In the genomic region with DNA sequence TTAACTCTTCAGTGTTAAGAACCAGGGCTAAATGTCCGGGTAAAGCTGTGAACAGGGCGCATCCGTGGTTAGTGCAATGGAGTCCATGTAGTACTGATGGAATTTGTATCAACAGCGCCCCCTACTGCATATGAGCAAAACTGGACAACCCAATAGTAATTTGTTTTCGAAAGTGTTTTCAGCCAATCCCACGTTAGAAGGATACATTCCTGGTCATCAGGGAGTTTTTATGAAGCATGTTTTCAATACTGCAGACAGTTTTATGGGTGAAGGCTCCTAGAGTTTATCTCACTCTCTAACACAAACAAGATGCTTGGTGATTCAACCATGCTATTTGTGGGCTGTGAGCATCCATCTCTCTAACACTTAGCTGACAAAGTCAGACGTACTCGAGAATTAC, we compare ENCODE assay signal across 8 cellular contexts. TPM values are rescaled to one million over a fixed set of nuclear protein-coding genes. Genes with fewer than 3 reads are reported as not detected.
A peak's percentile ranks its signal among the peaks of the same experiment; 100 is the strongest.
DNase-seq lines count a peak whose midpoint lies in the region; ATAC-seq and TF ChIP-seq lines count a peak whose summit lies in the region.

No MANE protein-coding gene starts in this region.

- no peaks in the 10 kb centered on the region for H3K9me3 ChIP-seq in adrenal gland (replicated peaks in 1 of 3)
- H3K9me3 ChIP-seq in lower lobe of right lung = no peaks in the 10 kb centered on the region
- no peaks in the 10 kb centered on the region for H3K9me3 ChIP-seq in esophagus muscularis mucosa

- H3K4me3 ChIP-seq in GM12864 (ENCODE audit: low read depth, low read length) (no peak overlapping the region), adrenal gland (no peak overlapping the region), lower lobe of right lung (no peak overlapping the region), esophagus muscularis mucosa (no peak overlapping the region)

- TF ChIP-seq POLR2A in adrenal gland (IDR thresholded peaks at IDR 0.05) = no peak
- no peak for TF ChIP-seq POLR2A in esophagus muscularis mucosa (IDR thresholded peaks at IDR 0.05; ENCODE audit: low read depth)

- DNase-seq in A172 (ENCODE audit: low spot score) (peak; percentile 39), GM12864 (ENCODE audit: low read depth) (peak; percentile 57), NCI-H69 (lab: John Stamatoyannopoulos, UW) (peak; percentile 32), adrenal gland (peak in 2 of 7 donors; percentile 35 to 36), lower lobe of right lung (no peak), esophagus muscularis mucosa (ENCODE audit: extremely low spot score) (no peak)

- no peak for TF ChIP-seq EP300 in esophagus muscularis mucosa (IDR thresholded peaks at IDR 0.05)

- peak; percentile 66 to 67 for ATAC-seq in lower lobe of right lung
- ATAC-seq in GM19395 (IDR thresholded peaks at IDR 0.05; ENCODE audit: unreplicated experiment) = no peak
- ATAC-seq in GM18907 (IDR thresholded peaks at IDR 0.05; ENCODE audit: unreplicated experiment) = no peak

- H3K4me1 ChIP-seq in adrenal gland (replicated peaks in 1 of 2) = no peaks in the 10 kb centered on the region
- H3K4me1 ChIP-seq in lower lobe of right lung = no peaks in the 10 kb centered on the region
- H3K4me1 ChIP-seq in esophagus muscularis mucosa = no peaks in the 10 kb centered on the region

- WGBS in adrenal gland, 4 donors = 23 to 39% (median 33%) methylated on average over 8 of the region's 8 CpGs
- WGBS in esophagus muscularis mucosa = 50% methylated on average over 8 of the region's 8 CpGs

- H3K27me3 ChIP-seq in adrenal gland = no peaks in the 10 kb centered on the region
- peaks cover 56% of the 10 kb centered on the region for H3K27me3 ChIP-seq in lower lobe of right lung (ENCODE audit: low read depth)
- peaks cover 0 to 68% (median 5%) of the 10 kb centered on the region in 4 donors for H3K27me3 ChIP-seq in esophagus muscularis mucosa

- TF ChIP-seq CTCF in GM12864 (IDR thresholded peaks at IDR 0.05; ENCODE audit: low read depth, low read length, missing control alignments) (peak; percentile 71), adrenal gland (IDR thresholded peaks at IDR 0.05) (peak; percentile 12 to 51 (median 36)), lower lobe of right lung (IDR thresholded peaks at IDR 0.05) (peak; percentile 44), esophagus muscularis mucosa (IDR thresholded peaks at IDR 0.05) (peak in 1 of 3 experiments; percentile 25)

- no peaks in the 10 kb centered on the region for H3K36me3 ChIP-seq in adrenal gland (replicated peaks in 1 of 2)
- H3K36me3 ChIP-seq in lower lobe of right lung = no peaks in the 10 kb centered on the region
- no peaks in the 10 kb centered on the region for H3K36me3 ChIP-seq in esophagus muscularis mucosa

- intact Hi-C loops in adrenal gland (cut with DNase I) = no loop called here
- intact Hi-C loops in lower lobe of right lung (cut with DNase I) = no loop called here
- intact Hi-C loops in esophagus muscularis mucosa (cut with DNase I) = no loop called here

- H3K27ac ChIP-seq in adrenal gland = no peak overlapping the region
- H3K27ac ChIP-seq in lower lobe of right lung = no peak overlapping the region
- H3K27ac ChIP-seq in esophagus muscularis mucosa (replicated peaks in 1 of 4) = no peak overlapping the region

RNA-seq across cellular contexts. Expression of a gene that starts 46.6 kb away (rescaled TPM):
- total RNA-seq in A172 (2014; rRNA removed; shearing (Covaris generic)) = not detected in 2 replicates
- under 1 TPM in 2 of 8 donors, not detected in 6; 0.08 to 0.11 TPM for total RNA-seq in adrenal gland
- under 1 TPM in 1 of 3 donors, not detected in 2; 0.03 TPM for polyA plus RNA-seq in adrenal gland
- total RNA-seq in lower lobe of right lung = 15.2 TPM
- not detected for total RNA-seq in esophagus muscularis mucosa

Comparison
In these comparisons a context has a peak if more than half of its experiments do, and no peak if none do; other contexts are left out.
1. DNase-seq: peak in A172 (single experiment), GM12864 (single experiment) and NCI-H69 (single experiment); none in lower lobe of right lung (single experiment) and esophagus muscularis mucosa (single experiment).
2. ATAC-seq: peak in lower lobe of right lung (2 of 2); none in GM19395 (single experiment) and GM18907 (single experiment).
3. RNA of a gene that starts 46.6 kb away (total RNA-seq): 15.2 TPM in lower lobe of right lung (single experiment); not detected in A172, 0.08 to 0.11 TPM in adrenal gland and not detected in esophagus muscularis mucosa; every median in the first group is over 10 times any median in the second.